In genomic region chr6:138405816-138406403, GRCh38 we compare ENCODE assay signal across 13 cellular contexts. TPM values are rescaled to one million over a fixed set of nuclear protein-coding genes. Genes with fewer than 3 reads are reported as not detected.
DNase-seq lines count a peak whose midpoint lies in the region; ATAC-seq and TF ChIP-seq lines count a peak whose summit lies in the region.
"Had no signal": no experiment of that assay in that cellular context is flagged by ENCODE, and none has a peak within 500 bp of the region (broad histone marks: within the 10 kb centered on the region; RNA-seq: fewer than 3 reads in every experiment).

No MANE protein-coding gene starts in this region.

- 86 to 90% methylated on average over 5 of the region's 5 CpGs for WGBS in esophagus, 2 donors

- H3K27me3 ChIP-seq in OCI-LY1 (ENCODE audit: insufficient read depth, low read length) (no peaks in the 10 kb centered on the region), esophagus (ENCODE audit: control insufficient read depth in 1 of 2, insufficient read depth in 2 of 2, low read length in 2 of 2) (no peaks in the 10 kb centered on the region), subcutaneous abdominal adipose tissue (ENCODE audit: control insufficient read depth in 5 of 5, insufficient read depth in 4 of 5, low read length in 5 of 5) (no peaks in the 10 kb centered on the region)

- no peak for DNase-seq in activated naive CD4-positive, alpha-beta T cell treated with anti-CD3 and anti-CD28 coated beads for 36 hours
- DNase-seq in activated naive CD4-positive, alpha-beta T cell treated with Interleukin-2 at 50 U/mL for 16 hours = no peak
- DNase-seq in NCI-H226 = no peak
- DNase-seq: NCI-H146 had no signal

- H3K9ac ChIP-seq in OCI-LY1 (ENCODE audit: low read length) (no peak overlapping the region), subcutaneous abdominal adipose tissue (ENCODE audit: low read length in 5 of 5) (peak overlapping the region in 2 of 5 donors; percentile 86 to 95)
- H3K9ac ChIP-seq: parathyroid adenoma had no signal

- intact Hi-C loops in activated naive CD4-positive, alpha-beta T cell treated with anti-CD3 and anti-CD28 coated beads for 36 hours (cut with micrococcal nuclease) = loop anchor here (2.0 to 10.0 kb wide), 2 partner anchors 297 to 431 kb away; no protein-coding TSS in a partner anchor

- H3F3A ChIP-seq in OCI-LY1 (ENCODE audit: insufficient read depth, low read length) = no peaks in the 10 kb centered on the region

- H3K4me3 ChIP-seq in OCI-LY1 (ENCODE audit: low read depth, low read length, poor library complexity, severe bottlenecking) (no peak overlapping the region), esophagus (ENCODE audit: low read depth in 1 of 2, low read length in 2 of 2) (peak overlapping the region in 1 of 2 donors; percentile 31), subcutaneous abdominal adipose tissue (ENCODE audit: low read depth in 1 of 5, low read length in 5 of 5) (peak overlapping the region in 3 of 5 donors; percentile 30 to 91 (median 91))

- H3K27me3 Mint-ChIP-seq in activated naive CD4-positive, alpha-beta T cell treated with anti-CD3 and anti-CD28 coated beads for 36 hours (ENCODE audit: low read depth) = no peaks in the 10 kb centered on the region

- H3K4me1 Mint-ChIP-seq in activated naive CD4-positive, alpha-beta T cell treated with anti-CD3 and anti-CD28 coated beads for 36 hours (ENCODE audit: low read depth) = peaks cover 30% of the 10 kb centered on the region

- H3K36me3 ChIP-seq in OCI-LY1 (ENCODE audit: insufficient read depth, low read length) (peaks cover 42% of the 10 kb centered on the region), esophagus (ENCODE audit: control insufficient read depth in 2 of 2, insufficient read depth in 2 of 2, low read length in 1 of 2) (peaks cover 3 to 17% of the 10 kb centered on the region in 2 donors), subcutaneous abdominal adipose tissue (ENCODE audit: control insufficient read depth in 5 of 5, insufficient read depth in 5 of 5, low read length in 5 of 5) (peaks cover 12 to 49% (median 40%) of the 10 kb centered on the region in 5 donors)

- H3K9me3 Mint-ChIP-seq in activated naive CD4-positive, alpha-beta T cell treated with anti-CD3 and anti-CD28 coated beads for 36 hours = no peaks in the 10 kb centered on the region

- no peaks in the 10 kb centered on the region for H3K9me2 ChIP-seq in OCI-LY1 (ENCODE audit: low read depth, low read length)

- H4K20me1 ChIP-seq in OCI-LY1 (ENCODE audit: insufficient read depth, low read length) = no peaks in the 10 kb centered on the region

- H3K4me1 ChIP-seq in OCI-LY1 (ENCODE audit: insufficient read depth, low read length, severe bottlenecking) (peaks cover 23% of the 10 kb centered on the region), esophagus (ENCODE audit: control insufficient read depth in 2 of 2, insufficient read depth in 2 of 2, low read length in 1 of 2) (peaks cover 0 to 9% of the 10 kb centered on the region in 2 donors), subcutaneous abdominal adipose tissue (ENCODE audit: control insufficient read depth in 5 of 5, insufficient read depth in 5 of 5, low read length in 5 of 5) (peaks cover 2 to 65% (median 60%) of the 10 kb centered on the region in 5 donors)

- H3K27ac ChIP-seq in OCI-LY1 (ENCODE audit: low read depth, low read length, poor library complexity, severe bottlenecking) (peak overlapping the region; percentile 28), esophagus (ENCODE audit: low read depth in 2 of 2, low read length in 1 of 2) (peak overlapping the region; percentile 5 to 8), subcutaneous abdominal adipose tissue (ENCODE audit: low read depth, low read length) (peak overlapping the region; percentile 98)

- H3K4me3 Mint-ChIP-seq in activated naive CD4-positive, alpha-beta T cell treated with anti-CD3 and anti-CD28 coated beads for 36 hours = peak overlapping the region; percentile 10

- peak overlapping the region; percentile 26 for H3K27ac Mint-ChIP-seq in activated naive CD4-positive, alpha-beta T cell treated with anti-CD3 and anti-CD28 coated beads for 36 hours

- peaks cover 31% of the 10 kb centered on the region for H3K36me3 Mint-ChIP-seq in activated naive CD4-positive, alpha-beta T cell treated with anti-CD3 and anti-CD28 coated beads for 36 hours (ENCODE audit: low read depth)

- peak overlapping the region; percentile 84 for H3K4me2 ChIP-seq in OCI-LY1 (ENCODE audit: low read length)

- H3K79me2 ChIP-seq in OCI-LY1 (ENCODE audit: insufficient read depth, low read length) = no peaks in the 10 kb centered on the region
- H3K79me2 ChIP-seq: parathyroid adenoma had no signal

- H2AFZ ChIP-seq in OCI-LY1 (ENCODE audit: low read length) = no peak overlapping the region
- H2AFZ ChIP-seq: parathyroid adenoma had no signal

- CTCF ChIA-PET in activated naive CD4-positive, alpha-beta T cell treated with anti-CD3 and anti-CD28 coated beads for 36 hours (lab: Charles Lee) = interaction anchor here (0.6 to 2.9 kb wide), 4 partner anchors 36 to 690 kb away, joined by 3 to 10 read pairs (median 4); no protein-coding TSS in a partner anchor

- ATAC-seq in GM21723 (IDR thresholded peaks at IDR 0.05; ENCODE audit: unreplicated experiment) (no peak), HG03457 (IDR thresholded peaks at IDR 0.05; ENCODE audit: unreplicated experiment) (no peak)
- ATAC-seq: esophagus mucosa had no signal

- TF ChIP-seq CTCF in OCI-LY1 (IDR thresholded peaks at IDR 0.05; ENCODE audit: low read length) = no peak

- H3K9me3 ChIP-seq in OCI-LY1 (ENCODE audit: low read length) (no peaks in the 10 kb centered on the region), esophagus (ENCODE audit: control insufficient read depth in 2 of 2, insufficient read depth in 1 of 2, low read depth in 1 of 2, low read length in 1 of 2) (no peaks in the 10 kb centered on the region), subcutaneous abdominal adipose tissue (ENCODE audit: control insufficient read depth in 5 of 5, low read length in 5 of 5) (no peaks in the 10 kb centered on the region)

RNA-seq across cellular contexts. Expression of gene HEBP2, which starts 1.9 kb away (rescaled TPM):
- total RNA-seq in activated naive CD4-positive, alpha-beta T cell treated with anti-CD3 and anti-CD28 coated beads for 36 hours = 10 to 100 TPM; 48.5 to 50.8 TPM
- polyA plus RNA-seq in esophagus = 10 to 100 TPM; 66.4 to 70.5 TPM

RNA-seq across cellular contexts. Expression of gene SMIM28, which starts 28.2 kb away (rescaled TPM):
- total RNA-seq in activated naive CD4-positive, alpha-beta T cell treated with anti-CD3 and anti-CD28 coated beads for 36 hours = not detected
- not detected for polyA plus RNA-seq in esophagus
- total RNA-seq: astrocyte, esophagus mucosa had no signal
- polyA plus RNA-seq: thymus had no signal

Comparison
In these comparisons a context has a peak if more than half of its experiments do, and no peak if none do; other contexts are left out.
1. H3K27ac ChIP-seq: peak in every context shown above with its lines; median percentile 98 in subcutaneous abdominal adipose tissue; 28 in OCI-LY1; 6 in esophagus.